Comparison of ENCODE assay signal across 1 cellular context in genomic region chr1:20167126-20167525, GRCh38.
A peak's percentile ranks its signal among the peaks of the same experiment; 100 is the strongest.
TF ChIP-seq lines count a peak whose summit lies in the region.

No MANE protein-coding gene starts in this region.

TF ChIP-seq in K562, 482 proteins besides CTCF, POLR2A, EP300 and RAD21 (continues in another document):
- peak; percentile 40; the same call in 1 of the 2 replicates for TF ChIP-seq BHLHE40 (IDR thresholded peaks at IDR 0.05; ENCODE audit: low read length)
- TF ChIP-seq CBFA2T2 (conservative IDR thresholded peaks at IDR 0.05) = 0 out of 2 replicates have a peak, but pooled peaks have one; percentile 20
- TF ChIP-seq L3MBTL2 (IDR thresholded peaks at IDR 0.05) = peak; percentile 76
- TF ChIP-seq RCOR1 (IDR thresholded peaks at IDR 0.05; ENCODE audit: borderline replicate concordance in 1 of 2, low read depth in 2 of 2, low read length in 2 of 2) = no peak
- no peak for TF ChIP-seq XRCC5 (IDR thresholded peaks at IDR 0.05; ENCODE audit: low read depth, low read length)
- TF ChIP-seq MGA (IDR thresholded peaks at IDR 0.05) = peak; percentile 68
- peak; percentile 76 for TF ChIP-seq PRDM10 (IDR thresholded peaks at IDR 0.05; ENCODE audit: partially characterized antibody)
- peak; percentile 72 for TF ChIP-seq FOSL1 (tag; conservative IDR thresholded peaks at IDR 0.05)
- TF ChIP-seq NEUROD1 (IDR thresholded peaks at IDR 0.05; ENCODE audit: borderline replicate concordance, low read depth, low read length, partially characterized antibody) = no peak
- no peak for TF ChIP-seq HNRNPL (IDR thresholded peaks at IDR 0.05; ENCODE audit: low read depth, low read length)
- no peak for TF ChIP-seq ZNF584 (CRISPR knock-in tag; IDR thresholded peaks at IDR 0.05; ENCODE audit: low read depth)
- no peak for TF ChIP-seq U2AF1 (optimal IDR thresholded peaks at IDR 0.05; ENCODE audit: low read depth, low read length)
- no peak for TF ChIP-seq HDAC1 (IDR thresholded peaks at IDR 0.05)
- TF ChIP-seq KAT2B (IDR thresholded peaks at IDR 0.05; ENCODE audit: low read depth, low read length) = no peak
- TF ChIP-seq MAX (CRISPR knock-in tag; IDR thresholded peaks at IDR 0.05) = peak; percentile 36; the same call in 1 of the 2 replicates
- no peak for TF ChIP-seq ARID2 (IDR thresholded peaks at IDR 0.05)
- TF ChIP-seq BRD9 (IDR thresholded peaks at IDR 0.05; ENCODE audit: low read depth, partially characterized antibody) = no peak
- TF ChIP-seq MXI1 (IDR thresholded peaks at IDR 0.05; ENCODE audit: low read depth, low read length) = no peak
- TF ChIP-seq ERF (CRISPR knock-in tag; IDR thresholded peaks at IDR 0.05) = no peak
- TF ChIP-seq DDX20 (tag; IDR thresholded peaks at IDR 0.05; ENCODE audit: low read depth) = no peak
- TF ChIP-seq PPARD (CRISPR knock-in tag; IDR thresholded peaks at IDR 0.05) = no peak
- no peak for TF ChIP-seq PURB (CRISPR knock-in tag; IDR thresholded peaks at IDR 0.05; ENCODE audit: low read depth)
- no peak for TF ChIP-seq SNRNP70 (optimal IDR thresholded peaks at IDR 0.05; ENCODE audit: low read depth, low read length)
- peak; percentile 56 for TF ChIP-seq ATF3 (IDR thresholded peaks at IDR 0.05)
- no peak for TF ChIP-seq ATF3 (CRISPR knock-in tag; conservative IDR thresholded peaks at IDR 0.05)
- no peak for TF ChIP-seq CHD2 (IDR thresholded peaks at IDR 0.05; ENCODE audit: low read depth, low read length)
- TF ChIP-seq SP1 (CRISPR knock-in tag; IDR thresholded peaks at IDR 0.05) = no peak
- TF ChIP-seq ZNF398 (CRISPR knock-in tag; IDR thresholded peaks at IDR 0.05) = no peak
- no peak for TF ChIP-seq ZBTB1 (CRISPR knock-in tag; IDR thresholded peaks at IDR 0.05; ENCODE audit: borderline replicate concordance, low read depth)
- no peak for TF ChIP-seq ADNP (tag; IDR thresholded peaks at IDR 0.05)
- no peak for TF ChIP-seq ZNF780A (CRISPR knock-in tag; IDR thresholded peaks at IDR 0.05)
- TF ChIP-seq ZNF253 (CRISPR knock-in tag; conservative IDR thresholded peaks at IDR 0.05) = no peak
- TF ChIP-seq MBD1 (CRISPR knock-in tag; IDR thresholded peaks at IDR 0.05) = no peak
- no peak for TF ChIP-seq STAG1 (CRISPR knock-in tag; IDR thresholded peaks at IDR 0.05; ENCODE audit: borderline replicate concordance)
- TF ChIP-seq ESRRA (IDR thresholded peaks at IDR 0.05; ENCODE audit: borderline replicate concordance, low read depth) = no peak
- TF ChIP-seq ZZZ3 (IDR thresholded peaks at IDR 0.05) = no peak
- 0 out of 2 replicates have a peak, but pooled peaks have one; percentile 14 for TF ChIP-seq JUND (IDR thresholded peaks at IDR 0.05; ENCODE audit: borderline replicate concordance, low read depth, low read length)
- no peak for TF ChIP-seq JUND (tag; IDR thresholded peaks at IDR 0.05; ENCODE audit: borderline replicate concordance, low read depth, low read length)
- TF ChIP-seq CBFA2T3 (IDR thresholded peaks at IDR 0.05) = peak; percentile 57
- no peak for TF ChIP-seq ZSCAN32 (CRISPR knock-in tag; IDR thresholded peaks at IDR 0.05)
- no peak for TF ChIP-seq MED1 (CRISPR knock-in tag; IDR thresholded peaks at IDR 0.05; ENCODE audit: borderline replicate concordance)
